Comparison of ENCODE assay signal across 7 cellular contexts in the genomic region with DNA sequence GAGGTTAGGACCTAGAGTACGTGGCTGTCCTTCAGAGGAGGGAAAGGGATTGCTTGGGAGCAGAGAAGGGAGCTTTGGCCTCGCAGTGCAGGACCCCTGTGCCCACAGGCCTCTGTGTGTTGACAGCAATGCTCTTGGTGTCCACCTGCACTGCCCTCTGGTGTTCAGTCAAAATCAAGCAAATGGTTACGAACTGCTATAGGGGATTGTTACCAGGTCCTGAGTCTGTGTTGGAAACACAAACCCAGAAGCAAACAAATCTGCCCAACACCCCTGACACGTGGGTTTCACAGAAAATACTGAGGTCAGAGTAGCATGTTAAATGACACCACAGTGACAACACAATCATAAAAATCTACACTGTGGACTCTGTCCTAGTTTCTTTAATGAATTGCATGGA.
A peak's percentile ranks its signal among the peaks of the same experiment; 100 is the strongest.
DNase-seq lines count a peak whose midpoint lies in the region; ATAC-seq, FAIRE-seq and TF ChIP-seq lines count a peak whose summit lies in the region.
"Not testable (repeated sequence)": the region's sequence is repeated elsewhere in the genome, so short reads cannot be mapped to it uniquely, and the experiment has no call there.

No MANE protein-coding gene starts in this region.

- not testable (repeated sequence) for H3K9me3 ChIP-seq in SK-N-SH; left ventricle myocardium inferior (replicated peaks)

- CTCF ChIA-PET in SK-N-SH (lab: Yijun Ruan, JAX), result not testable (repeated sequence)

- not testable (repeated sequence) for H3K27me3 ChIP-seq in GM23338 (ENCODE audit: insufficient read depth); SK-N-SH (ENCODE audit: insufficient read depth); bronchial epithelial cell (ENCODE audit: control insufficient read depth, insufficient read depth, low read length); left ventricle myocardium inferior (ENCODE audit: low read depth)

- H3K4me1 Mint-ChIP-seq in GM23338, nephron: not testable (repeated sequence)

- TF ChIP-seq CTCF in GM23338 (conservative IDR thresholded peaks at IDR 0.05; ENCODE audit: low read depth in 2 of 2) (0 out of 4 replicates have a peak, but pooled peaks of 1 of the 2 experiments have one; percentile 4), SK-N-SH (IDR thresholded peaks at IDR 0.05) (peak; percentile 32; the same call in 1 of the 2 replicates), bronchial epithelial cell (IDR thresholded peaks at IDR 0.05; ENCODE audit: insufficient read depth, low read length, severe bottlenecking) (peak; percentile 16), left ventricle myocardium inferior (IDR thresholded peaks at IDR 0.05; ENCODE audit: borderline replicate concordance) (peak; percentile 28), nephron (IDR thresholded peaks at IDR 0.05; ENCODE audit: unreplicated experiment in 3 of 3) (peak; percentile 29 to 36 (median 30))

- H3K27ac ChIP-seq in GM23338 (ENCODE audit: low read depth); SK-N-SH (ENCODE audit: low read depth in 2 of 2, low read length in 1 of 2); left ventricle myocardium inferior (replicated peaks): not testable (repeated sequence)

- TF ChIP-seq EP300 in SK-N-SH (IDR thresholded peaks at IDR 0.05; ENCODE audit: borderline replicate concordance in 1 of 2, low read depth in 1 of 2, low read length in 1 of 2), result not testable (repeated sequence)

- not testable (repeated sequence) for TF ChIP-seq RAD21 in SK-N-SH (IDR thresholded peaks at IDR 0.05; ENCODE audit: low read length)

- H3K4me3 ChIP-seq in GM23338; SK-N-SH (ENCODE audit: low read depth in 2 of 2, low read length in 1 of 2); bronchial epithelial cell (ENCODE audit: low read depth, low read length); left ventricle myocardium inferior: not testable (repeated sequence)

- H3K9me2 ChIP-seq in GM23338 (ENCODE audit: insufficient read depth); SK-N-SH: not testable (repeated sequence)

- H3K9me3 Mint-ChIP-seq in GM23338, nephron: not testable (repeated sequence)

- POLR2A ChIA-PET in SK-N-SH (lab: Yijun Ruan, JAX), result not testable (repeated sequence)

- H3K4me3 Mint-ChIP-seq in GM23338, nephron: not testable (repeated sequence)

- DNase-seq in DMS53 (lab: John Stamatoyannopoulos, UW) (peak; percentile 26), GM23338 (ENCODE audit: low spot score) (peak; percentile 1), NCI-H526 (lab: John Stamatoyannopoulos, UW) (peak; percentile 11 to 19), bronchial epithelial cell (ENCODE audit: low read depth) (peak; percentile 0)
- DNase-seq in SK-N-SH, left ventricle myocardium inferior: not testable (repeated sequence)

- not testable (repeated sequence) for H3K4me2 ChIP-seq in GM23338, SK-N-SH

- not testable (repeated sequence) for H3K27ac Mint-ChIP-seq in GM23338, nephron

- H3K36me3 ChIP-seq in GM23338 (ENCODE audit: insufficient read depth); SK-N-SH (replicated peaks in 1 of 2; ENCODE audit: control insufficient read depth in 1 of 2, insufficient read depth in 2 of 2, low read length in 1 of 2); bronchial epithelial cell (ENCODE audit: control insufficient read depth, insufficient read depth, low read length); left ventricle myocardium inferior: not testable (repeated sequence)

- not testable (repeated sequence) for H3K79me2 ChIP-seq in GM23338 (replicated peaks; ENCODE audit: insufficient read depth); SK-N-SH (ENCODE audit: insufficient read depth)

- intact Hi-C loops in left ventricle myocardium inferior (cut with micrococcal nuclease), result not testable (repeated sequence)

- H3K36me3 Mint-ChIP-seq in GM23338 (ENCODE audit: low read depth); nephron (ENCODE audit: low read depth): not testable (repeated sequence)

- H3K27me3 Mint-ChIP-seq in GM23338 (ENCODE audit: insufficient read depth, low read depth, poor library complexity); nephron (ENCODE audit: low read depth): not testable (repeated sequence)

- H4K20me1 ChIP-seq in GM23338 (replicated peaks; ENCODE audit: insufficient read depth); SK-N-SH (ENCODE audit: insufficient read depth): not testable (repeated sequence)

- H3K4me1 ChIP-seq in GM23338 (ENCODE audit: insufficient read depth); SK-N-SH (ENCODE audit: control insufficient read depth in 1 of 2, insufficient read depth in 2 of 2, low read depth in 1 of 2, low read length in 1 of 2); left ventricle myocardium inferior: not testable (repeated sequence)

- not testable (repeated sequence) for H3K9ac ChIP-seq in SK-N-SH

- not testable (repeated sequence) for ATAC-seq in GM23338

- not testable (repeated sequence) for H2AFZ ChIP-seq in GM23338; SK-N-SH (ENCODE audit: low read depth)

- 0% methylated on average over 1 of the region's 4 CpGs for WGBS in SK-N-SH (ENCODE audit: low lambda C conversion rate)

- FAIRE-seq in bronchial epithelial cell (lab: Jason Lieb, UNC), result not testable (repeated sequence)

- not testable (repeated sequence) for H3F3A ChIP-seq in GM23338 (replicated peaks; ENCODE audit: low read depth); SK-N-SH (replicated peaks; ENCODE audit: insufficient read depth)
